8 cellular contexts compared by ENCODE assay signal in genomic region chr1:52055066-52055853, GRCh38. TPM values are rescaled to one million over a fixed set of nuclear protein-coding genes. Genes with fewer than 3 reads are reported as not detected.
A peak's percentile ranks its signal among the peaks of the same experiment; 100 is the strongest.
DNase-seq lines count a peak whose midpoint lies in the region; ATAC-seq and TF ChIP-seq lines count a peak whose summit lies in the region.

Gene TXNDC12 (minus strand): TSS chr1:52055191. CDS start chr1:52055096, 95 bp downstream.

- no peak for TF ChIP-seq RAD21 in IMR-90 (IDR thresholded peaks at IDR 0.05; ENCODE audit: low read length)

- H3K9ac ChIP-seq in IMR-90 (ENCODE audit: low read depth, low read length) = peak within 1 kb of the TSS; percentile 90

- H3K14ac ChIP-seq in IMR-90 (replicated peaks; ENCODE audit: low read depth, low read length) = peak within 1 kb of the TSS; percentile 96

- peak within 1 kb of the TSS; percentile 93 for H2AFZ ChIP-seq in IMR-90 (replicated peaks; ENCODE audit: low read length, poor library complexity)

- BruUV-seq in Caco-2 (replicated peaks; lab: Mats Ljungman, UMichigan) = TSS peak; percentile 3
- BruUV-seq in IMR-90 (replicated peaks; lab: Mats Ljungman, UMichigan) = no TSS peak

- POLR2A ChIA-PET in Caco-2 (lab: Charles Lee) (interaction anchor here (0.6 to 1.0 kb wide), 6 partner anchors 16 to 313 kb away, joined by 3 to 8 read pairs (median 4); partner anchors contain the start of genes CC2D1B and KTI12), IMR-90 (lab: Charles Lee; ENCODE audit: unreplicated experiment) (no interaction called here)

- H3K4me3 ChIP-seq in Caco-2 (ENCODE audit: low read depth, low read length) (peak within 1 kb of the TSS; percentile 58), IMR-90 (ENCODE audit: insufficient read depth, low read depth, low read length) (peak within 1 kb of the TSS; percentile 84)

- peak within 1 kb of the TSS; percentile 91 for H3K4me3 Mint-ChIP-seq in Caco-2 (ENCODE audit: unreplicated experiment)

- H3K9me1 ChIP-seq in IMR-90 (ENCODE audit: insufficient read depth, low read length) = no peaks in the 10 kb centered on the region

- dilution Hi-C loops in IMR-90 (cut with HindIII; ENCODE audit: low sequenced_read_pairs, unreplicated experiment) = no loop called here

- TF ChIP-seq CTCF in Caco-2 (IDR thresholded peaks at IDR 0.05; ENCODE audit: insufficient read depth in 1 of 2, low read depth in 1 of 2, low read length in 1 of 2, severe bottlenecking in 1 of 2, unreplicated experiment in 1 of 2) (no peak), IMR-90 (conservative IDR thresholded peaks at IDR 0.05; ENCODE audit: low read depth, low read length) (no peak)

- peaks cover 20% of the 10 kb centered on the region; the same call in 1 of the 2 replicates for H4K20me1 ChIP-seq in IMR-90 (ENCODE audit: insufficient read depth, low read length)

- peak within 1 kb of the TSS; percentile 63; the same call in 2 of the 3 replicates for H2BK15ac ChIP-seq in IMR-90 (ENCODE audit: low read depth, low read length)

- H3K36me3 ChIP-seq in Caco-2 (ENCODE audit: control insufficient read depth, insufficient read depth, low read length) = peaks cover 2% of the 10 kb centered on the region; the same call in 1 of the 2 replicates
- H3K36me3 ChIP-seq in IMR-90 (ENCODE audit: control insufficient read depth, insufficient read depth, low read length) = peaks cover 7% of the 10 kb centered on the region

- no peaks in the 10 kb centered on the region for H3K9me3 Mint-ChIP-seq in Caco-2 (ENCODE audit: unreplicated experiment)

- H3K4ac ChIP-seq in IMR-90 (ENCODE audit: low read depth, low read length) = peak within 1 kb of the TSS; percentile 97

- in situ Hi-C loops in IMR-90 (cut with MboI; ENCODE audit: low sequenced_read_pairs) = no loop called here

- intact Hi-C loops in Caco-2 (cut with micrococcal nuclease; ENCODE audit: unreplicated experiment) (loop anchor here (5.0 kb wide), 1 partner anchor 48 kb away; no protein-coding TSS in a partner anchor), IMR-90 (cut with micrococcal nuclease) (no loop called here)

- 0% methylated on average over 15 of the region's 45 CpGs; no CpG with 5 or more reads in 1 of the 2 experiments for WGBS in IMR-90 (ENCODE audit: extremely low coverage in 2 of 2, insufficient read length in 1 of 2), 2 experiments

- peaks cover 52% of the 10 kb centered on the region for H3K36me3 Mint-ChIP-seq in Caco-2 (ENCODE audit: insufficient read depth, unreplicated experiment)

- H3K23ac ChIP-seq in IMR-90 (ENCODE audit: low read depth, low read length) = peak within 1 kb of the TSS; percentile 97

- peak within 1 kb of the TSS; percentile 87 for H2BK120ac ChIP-seq in IMR-90 (ENCODE audit: low read depth, low read length)

- peak within 1 kb of the TSS; percentile 93 for H4K91ac ChIP-seq in IMR-90 (ENCODE audit: insufficient read depth, low read depth, low read length)

- ATAC-seq in GM21423 (IDR thresholded peaks at IDR 0.05; ENCODE audit: unreplicated experiment) = peak; percentile 38
- peak; percentile 66 for ATAC-seq in IMR-90 (ENCODE audit: low read depth)

- H3K79me1 ChIP-seq in IMR-90 (ENCODE audit: low read depth in 1 of 2, low read length in 2 of 2) = peaks cover 22 to 63% of the 10 kb centered on the region in 2 experiments; a peak in 3 of 4 replicates

- H3K18ac ChIP-seq in IMR-90 (ENCODE audit: low read depth, low read length) = peak within 1 kb of the TSS; percentile 70

- peak within 1 kb of the TSS; percentile 75 for H2BK20ac ChIP-seq in IMR-90 (ENCODE audit: low read depth, low read length)

- peak within 1 kb of the TSS; percentile 84 for H2BK5ac ChIP-seq in IMR-90 (ENCODE audit: low read depth, low read length, poor library complexity, severe bottlenecking)

- peak within 1 kb of the TSS; percentile 85 for H4K5ac ChIP-seq in IMR-90 (ENCODE audit: low read depth, low read length)

- H3K27me3 ChIP-seq in Caco-2 (replicated peaks; ENCODE audit: control insufficient read depth, insufficient read depth, low read length) = no peaks in the 10 kb centered on the region
- no peaks in the 10 kb centered on the region for H3K27me3 ChIP-seq in IMR-90 (ENCODE audit: control insufficient read depth, insufficient read depth, low read length)

- H2AK5ac ChIP-seq in IMR-90 (ENCODE audit: low read depth, low read length) = peak within 1 kb of the TSS; percentile 83

- DNase-seq in Caco-2 (peak; percentile 85 to 89), IMR-90 (peak; percentile 91), OCI-M1 (lab: John Stamatoyannopoulos, UW) (peak; percentile 95), activated T-cell treated with anti-CD3 and anti-CD28 coated beads for 24 hours (ENCODE audit: low read depth) (peak; percentile 56), epidermal melanocyte (ENCODE audit: insufficient read length, low spot score) (peak; percentile 89), midbrain (lab: John Stamatoyannopoulos, UW) (peak; percentile 87)
- DNase-seq in stimulated activated CD8-positive, alpha-beta memory T cell treated with anti-CD3 and anti-CD28 coated beads, Interleukin-2, amount 100 ng/mL, for 48 hours (ENCODE audit: low read depth in 2 of 2) = peak; percentile 44 to 58

- H3K4me1 ChIP-seq in Caco-2 = peaks cover 16% of the 10 kb centered on the region; the same call in 1 of the 2 replicates
- H3K4me1 ChIP-seq in IMR-90 (ENCODE audit: control insufficient read depth, insufficient read depth, low read length) = peaks cover 4% of the 10 kb centered on the region; the same call in 1 of the 2 replicates

- peaks cover 14% of the 10 kb centered on the region for H3K4me1 Mint-ChIP-seq in Caco-2 (ENCODE audit: low read depth, unreplicated experiment)

- H4K8ac ChIP-seq in IMR-90 (ENCODE audit: low read depth in 2 of 2, low read length in 2 of 2) = peak within 1 kb of the TSS; percentile 88 to 97

- H3K9me3 ChIP-seq in Caco-2 (no peaks in the 10 kb centered on the region), IMR-90 (ENCODE audit: control insufficient read depth, insufficient read depth, low read length) (no peaks in the 10 kb centered on the region)

- CTCF ChIA-PET in Caco-2 (lab: Charles Lee) (interaction anchor here (1.0 kb wide), 1 partner anchor 176 kb away, joined by 3 read pairs; the partner anchor contains the start of gene NRDC), IMR-90 (lab: Yijun Ruan, JAX) (no interaction called here)

- peak within 1 kb of the TSS; percentile 98 for H3K56ac ChIP-seq in IMR-90 (ENCODE audit: extremely low read depth, insufficient read depth, low read length)

- no peaks in the 10 kb centered on the region for H3K27me3 Mint-ChIP-seq in Caco-2 (ENCODE audit: insufficient read depth, unreplicated experiment)

- TF ChIP-seq POLR2A in IMR-90 (IDR thresholded peaks at IDR 0.05; ENCODE audit: low read depth, low read length) = peak; percentile 88

- H3K4me2 ChIP-seq in IMR-90 (ENCODE audit: low read depth, low read length) = peak within 1 kb of the TSS; percentile 93

- peak within 1 kb of the TSS; percentile 94 for H3K27ac ChIP-seq in IMR-90 (ENCODE audit: insufficient read depth, low read length)

- peak within 1 kb of the TSS; percentile 86 for H2AK9ac ChIP-seq in IMR-90 (replicated peaks; ENCODE audit: low read depth, low read length, poor library complexity)

- H3K27ac Mint-ChIP-seq in Caco-2 (ENCODE audit: unreplicated experiment) = peak within 1 kb of the TSS; percentile 83

TF ChIP-seq in IMR-90, 13 proteins besides CTCF, POLR2A, EP300 and RAD21:
- TF ChIP-seq MAZ (IDR thresholded peaks at IDR 0.05; ENCODE audit: borderline replicate concordance, low read depth, low read length) (peak; percentile 16; the same call in 1 of the 2 replicates), CEBPB (IDR thresholded peaks at IDR 0.05; ENCODE audit: low read depth, low read length) (peak; percentile 98), BHLHE40 (IDR thresholded peaks at IDR 0.05; ENCODE audit: low read depth, low read length) (peak; percentile 23), ELK1 (IDR thresholded peaks at IDR 0.05; ENCODE audit: borderline replicate concordance, low read depth, low read length) (no peak), RFX5 (IDR thresholded peaks at IDR 0.05; ENCODE audit: low read depth, low read length) (no peak), NFE2L2 (IDR thresholded peaks at IDR 0.05; ENCODE audit: low read depth, low read length) (no peak), MXI1 (IDR thresholded peaks at IDR 0.05; ENCODE audit: borderline replicate concordance, low read depth, low read length) (0 out of 2 replicates have a peak, but pooled peaks have one; percentile 42)

RNA-seq across cellular contexts. Expression of gene TXNDC12, which starts in this region (rescaled TPM):
- total RNA-seq in Caco-2 (2022) (54.3 and 61.1 TPM in 2 replicates), IMR-90 (2012; rRNA removed) (29.9 and 35.3 TPM in 2 replicates)
- polyA plus RNA-seq in IMR-90 (2012; rRNA removed) = 22.0 and 24.4 TPM in 2 replicates
- 13.5 and 14.3 TPM in 2 replicates for polyA plus RNA-seq in IMR-90 (2012; cell fraction: cytosol; rRNA removed)
- polyA plus RNA-seq in IMR-90 (2012; cell fraction: nucleus; rRNA removed; ENCODE audit: low replicate concordance) = 12.7 and 17.4 TPM in 2 replicates

Comparison
In these comparisons a context has a peak if more than half of its experiments do, and no peak if none do; other contexts are left out.
1. Peak in every context shown above with its lines: DNase-seq, ATAC-seq, H3K4me3 ChIP-seq and H3K27ac ChIP-seq.